ENCODE assay signal across 24 cellular contexts in genomic region chr5:106312360-106312759, GRCh38.
DNase-seq lines count a peak whose midpoint lies in the region; ATAC-seq and TF ChIP-seq lines count a peak whose summit lies in the region.
"Had no signal": no experiment of that assay in that cellular context is flagged by ENCODE, and none has a peak within 500 bp of the region (broad histone marks: within the 10 kb centered on the region; RNA-seq: fewer than 3 reads in every experiment).

No MANE protein-coding gene starts in this region.

- DNase-seq in GM04504 (ENCODE audit: low read depth) (peak; percentile 38), RWPE2 (ENCODE audit: low spot score) (no peak), fibroblast of peridontal ligament (ENCODE audit: extremely low read depth) (peak; percentile 24), stromal cell of bone marrow (ENCODE audit: low read depth) (peak; percentile 59), epidermal melanocyte (ENCODE audit: insufficient read length, low spot score) (no peak)
- no peak for DNase-seq in stimulated activated CD4-positive, alpha-beta T cell treated with anti-CD3 and anti-CD28 coated beads, Interleukin-12 subunit alpha, Interleukin-12 subunit beta, amount 100 ng/mL, for 4 hours
- DNase-seq: activated CD4-positive, alpha-beta memory T cell treated with anti-CD3 and anti-CD28 coated beads for 36 hours; activated naive CD8-positive, alpha-beta T cell treated with anti-CD3 and anti-CD28 coated beads, Interleukin-2, amount 10 ng/mL, durations not matched to agents 7 days and 5 days; activated T-cell treated with anti-CD3 and anti-CD28 coated beads, Interleukin-2, amount 50 U/mL, for 4 hours; cerebellar nuclear complex; DMS79; KBM-7; NCI-H1105 treated with DMSO at 0.1 percent for 48 hours; NCI-H774; occipital lobe; right lobe of liver; stimulated activated CD4-positive, alpha-beta T cell treated with anti-CD3 and anti-CD28 coated beads, Interleukin-4, amount 100 ng/mL, for 1 hour; stimulated activated CD8-positive, alpha-beta memory T cell treated with anti-CD3 and anti-CD28 coated beads, Interleukin-4, amount 100 ng/mL, for 48 hours; SW 1271; testis had no signal

- H3K9me3 ChIP-seq in RWPE2 (ENCODE audit: severe bottlenecking): no peaks in the 10 kb centered on the region
- H3K9me3 ChIP-seq: right lobe of liver, testis had no signal

- H3K4me3 ChIP-seq in RWPE2 (ENCODE audit: severe bottlenecking): no peak overlapping the region
- H3K4me3 ChIP-seq: hepatocyte, right lobe of liver, testis had no signal

- no peak for TF ChIP-seq CTCF in RWPE2 (IDR thresholded peaks at IDR 0.05; ENCODE audit: poor library complexity, severe bottlenecking)

- H3K36me3 ChIP-seq in RWPE2 (ENCODE audit: low read depth): no peaks in the 10 kb centered on the region
- H3K36me3 ChIP-seq: right lobe of liver had no signal

- H3K27me3 ChIP-seq in RWPE2 (ENCODE audit: insufficient read depth, poor library complexity, severe bottlenecking): no peaks in the 10 kb centered on the region
- H3K27me3 ChIP-seq: hepatocyte, right lobe of liver, testis had no signal

- no peak overlapping the region for H3K27ac ChIP-seq in RWPE2 (ENCODE audit: poor library complexity, severe bottlenecking)
- H3K27ac ChIP-seq: C4-2B, hepatocyte, right lobe of liver, testis had no signal

- ATAC-seq in RWPE2 (ENCODE audit: low read depth) (peak; percentile 79), HG02884 (IDR thresholded peaks at IDR 0.05; ENCODE audit: unreplicated experiment) (no peak)
- ATAC-seq: activated T-cell treated with anti-CD3 and anti-CD28 coated beads, Interleukin-2, amount 50 U/mL, for 4 hours; Panc1; right lobe of liver had no signal

- no peaks in the 10 kb centered on the region for H3K4me1 ChIP-seq in RWPE2 (ENCODE audit: insufficient read depth, poor library complexity, severe bottlenecking)
- H3K4me1 ChIP-seq: right lobe of liver, testis had no signal

Comparison
In these comparisons a context has a peak if more than half of its experiments do, and no peak if none do; other contexts are left out.
1. DNase-seq: peak in GM04504 (single experiment), fibroblast of peridontal ligament (single experiment) and stromal cell of bone marrow (single experiment); none in RWPE2 (single experiment), stimulated activated CD4-positive, alpha-beta T cell treated with anti-CD3 and anti-CD28 coated beads, Interleukin-12 subunit alpha, Interleukin-12 subunit beta, amount 100 ng/mL, for 4 hours (single experiment) and epidermal melanocyte (single experiment).